In genomic region chr11:13717331-13717730, GRCh38 we compare ENCODE assay signal across 13 cellular contexts. TPM values are rescaled to one million over a fixed set of nuclear protein-coding genes. Genes with fewer than 3 reads are reported as not detected.
DNase-seq lines count a peak whose midpoint lies in the region; ATAC-seq and TF ChIP-seq lines count a peak whose summit lies in the region.
"Had no signal": no experiment of that assay in that cellular context is flagged by ENCODE, and none has a peak within 500 bp of the region (broad histone marks: within the 10 kb centered on the region; RNA-seq: fewer than 3 reads in every experiment).

No MANE protein-coding gene starts in this region.

- no peak for ATAC-seq in psoas muscle
- ATAC-seq: activated CD8-positive, alpha-beta T cell treated with anti-CD3 and anti-CD28 coated beads for 36 hours had no signal

- H3K9me3 ChIP-seq in mesodermal cell (ENCODE audit: control insufficient read depth, low read length) (no peaks in the 10 kb centered on the region), suprapubic skin (no peaks in the 10 kb centered on the region), psoas muscle (no peaks in the 10 kb centered on the region)

- H3K27me3 ChIP-seq in suprapubic skin (no peaks in the 10 kb centered on the region), psoas muscle (ENCODE audit: insufficient read depth in 3 of 3, low read length in 2 of 3) (no peaks in the 10 kb centered on the region)

- no peak for TF ChIP-seq POLR2A in suprapubic skin (IDR thresholded peaks at IDR 0.05)

- no peak for TF ChIP-seq CTCF in suprapubic skin (IDR thresholded peaks at IDR 0.05)
- TF ChIP-seq CTCF in psoas muscle (IDR thresholded peaks at IDR 0.05): no peak

- H3K36me3 ChIP-seq in mesodermal cell (ENCODE audit: control insufficient read depth, insufficient read depth, low read length): peaks cover 35% of the 10 kb centered on the region
- H3K36me3 ChIP-seq in suprapubic skin: peaks cover 34% of the 10 kb centered on the region
- peaks cover 3 to 78% of the 10 kb centered on the region in 2 donors for H3K36me3 ChIP-seq in psoas muscle (ENCODE audit: insufficient read depth in 1 of 2, low read depth in 1 of 2)

- H3K4me1 ChIP-seq in mesodermal cell (ENCODE audit: control insufficient read depth, insufficient read depth, low read length, poor library complexity, severe bottlenecking) (peaks cover 8% of the 10 kb centered on the region), suprapubic skin (no peaks in the 10 kb centered on the region), psoas muscle (peaks cover 12% of the 10 kb centered on the region)

- intact Hi-C loops in psoas muscle (cut with DNase I): no loop called here

- no peak for TF ChIP-seq EP300 in suprapubic skin (IDR thresholded peaks at IDR 0.05)

- peak overlapping the region; percentile 51 for H3K27ac ChIP-seq in mesodermal cell (ENCODE audit: low read depth, low read length, severe bottlenecking)
- no peak overlapping the region for H3K27ac ChIP-seq in suprapubic skin
- H3K27ac ChIP-seq in psoas muscle: no peak overlapping the region
- H3K27ac ChIP-seq: SK-N-MC had no signal

- 71 to 100% methylated on average over 2 of the region's 3 CpGs for WGBS in mesodermal cell (ENCODE audit: insufficient coverage in 2 of 2), 2 experiments
- WGBS in suprapubic skin: 77% methylated on average over 3 of the region's 3 CpGs
- 92 to 96% (median 94%) methylated on average over 3 of the region's 3 CpGs for WGBS in psoas muscle, 3 donors

- H3K4me3 ChIP-seq in mesodermal cell (ENCODE audit: extremely low read depth, insufficient read depth, low read length, poor library complexity, severe bottlenecking) (no peak overlapping the region), suprapubic skin (no peak overlapping the region), psoas muscle (no peak overlapping the region)
- H3K4me3 ChIP-seq: lung, SK-N-MC had no signal

- DNase-seq in Daoy (ENCODE audit: low read depth): peak; percentile 46
- peak; percentile 36 for DNase-seq in OCI-M1 (lab: John Stamatoyannopoulos, UW)
- DNase-seq in dedifferentiated amniotic fluid mesenchymal stem cell (ENCODE audit: extremely low spot score): peak; percentile 34
- no peak for DNase-seq in suprapubic skin (ENCODE audit: low spot score in 2 of 2)
- DNase-seq in GOT3 (lab: John Stamatoyannopoulos, UW): no peak
- DNase-seq in psoas muscle: no peak
- DNase-seq in cortex of kidney (lab: John Stamatoyannopoulos, UW): no peak
- DNase-seq: activated CD8-positive, alpha-beta T cell treated with anti-CD3 and anti-CD28 coated beads for 36 hours; Calu3; right cardiac atrium had no signal

RNA-seq across cellular contexts. Expression of gene FAR1, which starts 48.9 kb away (rescaled TPM):
- 47.1 and 52.7 TPM in 2 replicates for total RNA-seq in Daoy (2014; rRNA removed; shearing (Covaris generic))
- 43.9 TPM for polyA plus RNA-seq in mesodermal cell (2013, experiment 1 of 2)
- 37.1 TPM for polyA plus RNA-seq in mesodermal cell (2013, experiment 2 of 2)
- total RNA-seq in suprapubic skin (10 to 100 TPM in 3 of 4 donors, 1 to 10 TPM in 1; 9.8 to 29.0 (median 16.4) TPM), psoas muscle (10 to 100 TPM; 23.8 to 35.4 (median 25.3) TPM)
- polyA plus RNA-seq in psoas muscle: 10 to 100 TPM; 10.2 to 23.7 (median 17.2) TPM

Comparison
In these comparisons a context has a peak if more than half of its experiments do, and no peak if none do; other contexts are left out.
1. DNase-seq: peak in Daoy (single experiment), OCI-M1 (single experiment) and dedifferentiated amniotic fluid mesenchymal stem cell (single experiment); none in suprapubic skin (0 of 2), GOT3 (single experiment), psoas muscle (0 of 2) and cortex of kidney (single experiment).